Comparison of ENCODE assay signal across 11 cellular contexts in genomic region chr17:62950067-62950466, GRCh38. TPM values are rescaled to one million over a fixed set of nuclear protein-coding genes. Genes with fewer than 3 reads are reported as not detected.
DNase-seq lines count a peak whose midpoint lies in the region; ATAC-seq and TF ChIP-seq lines count a peak whose summit lies in the region.
"Had no signal": no experiment of that assay in that cellular context is flagged by ENCODE, and none has a peak within 500 bp of the region (broad histone marks: within the 10 kb centered on the region; RNA-seq: fewer than 3 reads in every experiment).

No MANE protein-coding gene starts in this region.

- no peaks in the 10 kb centered on the region for H3K9me3 ChIP-seq in lung (ENCODE audit: control insufficient read depth in 2 of 2, insufficient read depth in 1 of 2, low read length in 1 of 2)
- H3K9me3 ChIP-seq: BLaER1 treated with 17β-estradiol and CSF1 and Interleukin-3, amounts not matched to agents 10 nM and 100 nM; neutrophil had no signal

- no peak for ATAC-seq in lung (ENCODE audit: insufficient read depth, low FRiP score)

- peaks cover 0 to 3% of the 10 kb centered on the region in 2 donors for H3K4me1 ChIP-seq in lung (ENCODE audit: control insufficient read depth in 2 of 2, insufficient read depth in 2 of 2, low read length in 2 of 2)
- H3K4me1 ChIP-seq: BLaER1 treated with 17β-estradiol and CSF1 and Interleukin-3, amounts not matched to agents 10 nM and 100 nM had no signal

- H3K4me3 ChIP-seq in AG04449 (ENCODE audit: low read depth, low read length) = no peak overlapping the region
- H3K4me3 ChIP-seq in brain microvascular endothelial cell (ENCODE audit: low read depth, low read length) = no peak overlapping the region
- no peak overlapping the region for H3K4me3 ChIP-seq in lung
- H3K4me3 ChIP-seq: BLaER1 treated with 17β-estradiol and CSF1 and Interleukin-3, amounts not matched to agents 10 nM and 100 nM had no signal

- POLR2A ChIA-PET in AG04449 (lab: Yijun Ruan, JAX) = no interaction called here

- DNase-seq in AG04449 (ENCODE audit: low read depth, low spot score) (peak; percentile 63), HT1080 (ENCODE audit: low read depth) (peak; percentile 23), brain microvascular endothelial cell (peak; percentile 45), lung (ENCODE audit: low spot score) (peak; percentile 72), 8988T (no peak), GM19238 (ENCODE audit: insufficient read length, low spot score) (no peak)
- no peak for DNase-seq in activated CD4-positive, alpha-beta T cell treated with anti-CD3 and anti-CD28 coated beads, Interleukin-2, amount 50 U/mL, for 4 hours
- no peak for DNase-seq in activated CD4-positive, alpha-beta T cell treated with anti-CD3 and anti-CD28 coated beads for 48 hours
- DNase-seq: SW 1271 had no signal

- in situ Hi-C loops in brain microvascular endothelial cell (cut with HindIII; ENCODE audit: low pct_ligation_motif_present, low sequenced_read_pairs) = no loop called here

- CTCF ChIA-PET in AG04449 (lab: Yijun Ruan, JAX) = no interaction called here

- H3K27ac ChIP-seq in brain microvascular endothelial cell (no peak overlapping the region), lung (ENCODE audit: low read depth in 1 of 2, low read length in 1 of 2) (peak overlapping the region in 1 of 2 donors; percentile 33)
- H3K27ac ChIP-seq: BLaER1 treated with 17β-estradiol and CSF1 and Interleukin-3, amounts not matched to agents 10 nM and 100 nM; neutrophil had no signal

- no peaks in the 10 kb centered on the region for H3K36me3 ChIP-seq in brain microvascular endothelial cell (replicated peaks)
- no peaks in the 10 kb centered on the region for H3K36me3 ChIP-seq in lung (ENCODE audit: control insufficient read depth in 2 of 2, insufficient read depth in 2 of 2, low read length in 2 of 2)
- H3K36me3 ChIP-seq: BLaER1 treated with 17β-estradiol and CSF1 and Interleukin-3, amounts not matched to agents 10 nM and 100 nM; neutrophil had no signal

- no peaks in the 10 kb centered on the region for H3K27me3 ChIP-seq in brain microvascular endothelial cell (replicated peaks)
- no peaks in the 10 kb centered on the region for H3K27me3 ChIP-seq in lung (ENCODE audit: control insufficient read depth, insufficient read depth)
- H3K27me3 ChIP-seq: BLaER1 treated with 17β-estradiol and CSF1 and Interleukin-3, amounts not matched to agents 10 nM and 100 nM had no signal

- TF ChIP-seq CTCF in AG04449 (IDR thresholded peaks at IDR 0.05; ENCODE audit: insufficient read depth, low read length, missing control alignments) = no peak
- TF ChIP-seq CTCF in brain microvascular endothelial cell (IDR thresholded peaks at IDR 0.05; ENCODE audit: low read depth, low read length, missing control alignments) = no peak
- no peak for TF ChIP-seq CTCF in lung (IDR thresholded peaks at IDR 0.05; ENCODE audit: control extremely low read depth, extremely low read depth)

- WGBS in lung, 2 donors = 34 to 59% methylated on average over 1 of the region's 1 CpG

RNA-seq across cellular contexts. Expression of gene TANC2, which starts 16.0 kb away (rescaled TPM):
- total RNA-seq in HT1080 (2014; rRNA removed; shearing (Covaris generic)) = 11.2 and 14.0 TPM in 2 replicates
- polyA plus RNA-seq in HT1080 (2015; cell fraction: cytosol; rRNA removed) = 3.6 and 4.6 TPM in 2 replicates
- polyA plus RNA-seq in HT1080 (2015; cell fraction: nucleus; rRNA removed) = 11.0 and 11.6 TPM in 2 replicates
- 100 to 1,000 TPM in 1 of 2 donors, 10 to 100 TPM in 1; 77.9 to 136 TPM for total RNA-seq in lung
- 10 to 100 TPM; 15.0 to 26.8 TPM for polyA plus RNA-seq in lung

Comparison
In these comparisons a context has a peak if more than half of its experiments do, and no peak if none do; other contexts are left out.
1. DNase-seq: peak in AG04449 (single experiment), HT1080 (single experiment), brain microvascular endothelial cell (single experiment) and lung (single experiment); none in activated CD4-positive, alpha-beta T cell treated with anti-CD3 and anti-CD28 coated beads, Interleukin-2, amount 50 U/mL, for 4 hours (0 of 2), 8988T (single experiment), activated CD4-positive, alpha-beta T cell treated with anti-CD3 and anti-CD28 coated beads for 48 hours (single experiment) and GM19238 (single experiment).